In the genomic region with DNA sequence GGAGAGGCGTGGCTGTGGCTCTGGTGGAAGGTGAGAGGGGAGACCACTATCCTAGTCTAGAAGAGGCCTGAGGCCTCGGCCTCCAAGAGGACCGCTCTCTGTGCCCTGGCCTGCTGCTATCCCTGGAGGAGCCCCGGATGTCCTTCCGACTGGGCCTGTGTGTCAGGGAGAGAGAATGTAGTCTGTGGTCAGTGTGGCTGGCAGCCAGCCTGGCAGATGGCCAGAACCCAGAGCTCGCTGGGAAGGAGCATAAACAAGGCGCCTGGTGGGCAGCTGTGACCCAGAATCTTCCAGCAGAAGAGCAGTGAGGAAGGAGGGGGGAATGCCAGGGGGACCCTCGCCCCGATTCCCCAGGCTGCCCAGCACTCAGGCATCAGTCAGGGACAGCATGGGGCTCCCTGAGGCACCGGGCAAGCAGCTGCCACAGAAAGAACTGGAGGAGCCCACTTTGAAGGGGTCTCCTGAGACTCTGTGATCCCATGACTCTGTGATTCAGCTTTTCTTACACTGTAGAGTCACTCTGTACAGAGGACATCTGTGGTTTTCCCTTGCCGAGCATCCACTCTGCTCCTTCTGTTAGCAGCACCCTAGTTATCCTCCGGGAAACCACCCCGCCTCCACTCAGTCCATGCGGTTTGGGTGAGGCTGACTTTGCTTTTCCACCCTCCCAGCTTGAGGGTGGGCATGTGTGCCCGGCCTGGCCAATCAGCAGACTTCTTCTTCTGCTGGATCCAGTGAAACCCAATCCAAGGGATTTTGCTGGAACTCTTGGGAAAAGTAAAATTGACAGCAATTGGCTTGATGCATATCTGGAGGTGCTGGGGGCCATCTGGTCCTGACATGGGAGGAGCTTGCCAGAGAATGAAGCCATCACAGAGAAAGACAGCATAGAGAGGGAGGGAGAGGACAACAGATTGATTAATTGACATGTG, we compare ENCODE assay signal across 8 cellular contexts. TPM values are rescaled to one million over a fixed set of nuclear protein-coding genes. Genes with fewer than 3 reads are reported as not detected.
DNase-seq lines count a peak whose midpoint lies in the region; ATAC-seq and TF ChIP-seq lines count a peak whose summit lies in the region.

No MANE protein-coding gene starts in this region.

- peaks cover 8% of the 10 kb centered on the region for H3K4me1 ChIP-seq in MM.1S (ENCODE audit: low read length)

- H4K20me1 ChIP-seq in MM.1S (ENCODE audit: insufficient read depth, low read length), result no peaks in the 10 kb centered on the region

- H3K36me3 ChIP-seq in MM.1S (replicated peaks; ENCODE audit: insufficient read depth, low read length), result no peaks in the 10 kb centered on the region

- H2AFZ ChIP-seq in MM.1S (ENCODE audit: low read length), result no peak overlapping the region

- TF ChIP-seq CTCF in MM.1S (IDR thresholded peaks at IDR 0.05; ENCODE audit: low read length), result no peak

- no peak overlapping the region for H3K9ac ChIP-seq in MM.1S (ENCODE audit: low read length)

- H3K4me3 ChIP-seq in MM.1S (ENCODE audit: low read length), result no peak overlapping the region

- H3K4me2 ChIP-seq in MM.1S (ENCODE audit: low read depth, low read length), result no peak overlapping the region

- DNase-seq in DMS153 treated with DMSO at 0.1 percent for 48 hours (lab: John Stamatoyannopoulos, UW; ENCODE audit: unreplicated experiment), result peak; percentile 47
- peak; percentile 53 to 70 for DNase-seq in NCI-H187 (lab: John Stamatoyannopoulos, UW)
- DNase-seq in amniotic stem cell (lab: John Stamatoyannopoulos, UW), result peak; percentile 92
- peak; percentile 90 for DNase-seq in left cardiac atrium
- DNase-seq in pons (ENCODE audit: low spot score), result peak; percentile 99
- no peak for DNase-seq in MM.1S

- no peaks in the 10 kb centered on the region for H3K27me3 ChIP-seq in MM.1S (replicated peaks; ENCODE audit: insufficient read depth, low read length)

- H3K27ac ChIP-seq in MM.1S (ENCODE audit: low read length), result no peak overlapping the region

- intact Hi-C loops in left cardiac atrium (cut with DNase I), result no loop called here

- no peaks in the 10 kb centered on the region for H3K9me2 ChIP-seq in MM.1S (replicated peaks; ENCODE audit: insufficient read depth, low read length)

- no peaks in the 10 kb centered on the region for H3K9me3 ChIP-seq in MM.1S (replicated peaks; ENCODE audit: insufficient read depth, low read length)

- H3F3A ChIP-seq in MM.1S (ENCODE audit: insufficient read depth, low read length), result peaks cover 12% of the 10 kb centered on the region

- H3K79me2 ChIP-seq in MM.1S (ENCODE audit: low read length), result no peaks in the 10 kb centered on the region

- ATAC-seq in left cardiac atrium, result peak; percentile 89 to 95
- no peak for ATAC-seq in HG03378 (IDR thresholded peaks at IDR 0.05; ENCODE audit: unreplicated experiment)
- ATAC-seq in GM18520 (IDR thresholded peaks at IDR 0.05; ENCODE audit: unreplicated experiment), result no peak

RNA-seq across cellular contexts. Expression of gene PWWP2A, which starts 46.2 kb away (rescaled TPM):
- total RNA-seq in left cardiac atrium, result 10 to 100 TPM in 1 of 2 donors, 1 to 10 TPM in 1; 9.9 to 12.4 TPM

Comparison
In these comparisons a context has a peak if more than half of its experiments do, and no peak if none do; other contexts are left out.
1. ATAC-seq: peak in left cardiac atrium (2 of 2); none in HG03378 (single experiment) and GM18520 (single experiment).